Comparison of ENCODE assay signal across 8 cellular contexts in genomic region chr14:69614592-69614991, GRCh38. TPM values are rescaled to one million over a fixed set of nuclear protein-coding genes. Genes with fewer than 3 reads are reported as not detected.
A peak's percentile ranks its signal among the peaks of the same experiment; 100 is the strongest.
DNase-seq lines count a peak whose midpoint lies in the region; ATAC-seq and TF ChIP-seq lines count a peak whose summit lies in the region.

No MANE protein-coding gene starts in this region.

- TF ChIP-seq CTCF in HL-60 (IDR thresholded peaks at IDR 0.05; ENCODE audit: insufficient read depth, low read length) = no peak

- peak overlapping the region; percentile 94 for H3K27ac Mint-ChIP-seq in activated naive CD8-positive, alpha-beta T cell treated with anti-CD3 and anti-CD28 coated beads for 36 hours

- no peak overlapping the region for H3K9ac ChIP-seq in muscle layer of colon (ENCODE audit: low read length)

- H3K36me3 Mint-ChIP-seq in activated naive CD8-positive, alpha-beta T cell treated with anti-CD3 and anti-CD28 coated beads for 36 hours = peaks cover 38% of the 10 kb centered on the region

- H3K9me3 Mint-ChIP-seq in activated naive CD8-positive, alpha-beta T cell treated with anti-CD3 and anti-CD28 coated beads for 36 hours = no peaks in the 10 kb centered on the region

- H3K4me3 ChIP-seq in HL-60 (replicated peaks; ENCODE audit: insufficient read depth, low read length) (no peak overlapping the region), muscle layer of colon (ENCODE audit: low read depth in 1 of 2, low read length in 2 of 2) (peak overlapping the region in 1 of 2 donors; percentile 33), H7 (ENCODE audit: insufficient read depth, low read depth, low read length) (no peak overlapping the region)

- H3K27me3 Mint-ChIP-seq in activated naive CD8-positive, alpha-beta T cell treated with anti-CD3 and anti-CD28 coated beads for 36 hours = no peaks in the 10 kb centered on the region

- H3K36me3 ChIP-seq in muscle layer of colon (ENCODE audit: insufficient read depth, low read length) (no peaks in the 10 kb centered on the region), H7 (replicated peaks; ENCODE audit: control insufficient read depth, insufficient read depth, low read length) (no peaks in the 10 kb centered on the region)

- no peaks in the 10 kb centered on the region for H3K9me3 ChIP-seq in muscle layer of colon (ENCODE audit: low read length)

- peaks cover 82% of the 10 kb centered on the region for H3K4me1 ChIP-seq in muscle layer of colon (ENCODE audit: insufficient read depth, low read length)

- H3K27ac ChIP-seq in HL-60 (replicated peaks) (peak overlapping the region; percentile 70), muscle layer of colon (ENCODE audit: low read depth, low read length) (peak overlapping the region; percentile 80)

- peaks cover 73% of the 10 kb centered on the region for H3K4me1 Mint-ChIP-seq in activated naive CD8-positive, alpha-beta T cell treated with anti-CD3 and anti-CD28 coated beads for 36 hours

- DNase-seq in Ammon's horn (ENCODE audit: low spot score) (peak; percentile 76), HL-60 (ENCODE audit: low read depth in 1 of 2, low spot score in 1 of 2) (peak in 1 of 2 experiments; percentile 81), HPDE6-E6E7 (ENCODE audit: extremely low spot score) (no peak), H7 (no peak)
- DNase-seq in activated naive CD8-positive, alpha-beta T cell treated with anti-CD3 and anti-CD28 coated beads for 36 hours = no peak

- no peak for ATAC-seq in GM21786 (IDR thresholded peaks at IDR 0.05; ENCODE audit: unreplicated experiment)
- ATAC-seq in GM21360 (IDR thresholded peaks at IDR 0.05; ENCODE audit: unreplicated experiment) = no peak

- peak overlapping the region; percentile 94 for H3K4me3 Mint-ChIP-seq in activated naive CD8-positive, alpha-beta T cell treated with anti-CD3 and anti-CD28 coated beads for 36 hours

- H3K27me3 ChIP-seq in HL-60 (ENCODE audit: insufficient read depth, poor library complexity, severe bottlenecking) (no peaks in the 10 kb centered on the region), muscle layer of colon (ENCODE audit: control insufficient read depth in 1 of 2, insufficient read depth in 2 of 2, low read length in 2 of 2) (no peaks in the 10 kb centered on the region), H7 (ENCODE audit: control insufficient read depth, insufficient read depth, low read length) (peaks cover 3% of the 10 kb centered on the region)

RNA-seq across cellular contexts. Expression of gene SUSD6, which starts 3.2 kb away (rescaled TPM):
- total RNA-seq in activated naive CD8-positive, alpha-beta T cell treated with anti-CD3 and anti-CD28 coated beads for 36 hours = 10 to 100 TPM; 26.3 TPM
- total RNA-seq in H7 (2014; rRNA removed; shearing (Covaris generic)) = 0.70 and 1.1 TPM in 2 replicates

RNA-seq across cellular contexts. Expression of gene CCDC177, which starts 39.9 kb away (rescaled TPM):
- total RNA-seq in activated naive CD8-positive, alpha-beta T cell treated with anti-CD3 and anti-CD28 coated beads for 36 hours = not detected
- 0.04 and 0.17 TPM in 2 replicates for total RNA-seq in H7 (2014; rRNA removed; shearing (Covaris generic))

Comparison
In these comparisons a context has a peak if more than half of its experiments do, and no peak if none do; other contexts are left out.
1. RNA of gene SUSD6, which starts 3.2 kb away (total RNA-seq): 26.3 TPM in activated naive CD8-positive, alpha-beta T cell treated with anti-CD3 and anti-CD28 coated beads for 36 hours; 0.70 to 1.1 TPM in H7; every median in the first group is over 10 times any median in the second.